Comparison of ENCODE assay signal across 8 cellular contexts in the genomic region with DNA sequence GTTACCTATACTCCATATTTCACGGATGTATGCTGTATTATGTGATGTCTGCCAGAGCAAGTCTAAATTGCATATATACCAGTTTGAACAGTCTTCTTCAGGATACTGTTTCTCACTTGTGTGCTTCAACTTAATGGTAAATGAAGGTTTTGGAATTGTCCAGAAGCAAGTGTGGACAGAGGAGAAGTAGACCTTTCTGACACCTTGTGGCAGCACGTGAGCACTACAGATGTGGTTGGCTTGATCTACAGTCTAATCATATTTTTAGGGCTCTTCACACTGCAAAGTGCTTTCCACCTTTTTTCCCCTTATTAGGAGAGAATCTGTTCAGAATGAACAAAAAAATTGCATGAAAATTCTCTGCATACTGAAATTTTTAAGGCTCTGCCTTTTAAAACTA. TPM values are rescaled to one million over a fixed set of nuclear protein-coding genes. Genes with fewer than 3 reads are reported as not detected.
DNase-seq lines count a peak whose midpoint lies in the region; ATAC-seq and TF ChIP-seq lines count a peak whose summit lies in the region.

No MANE protein-coding gene starts in this region.

- H3K4me3 ChIP-seq in Caco-2 (ENCODE audit: low read depth, low read length) (no peak overlapping the region), HAP-1 (no peak overlapping the region), osteoblast (ENCODE audit: insufficient read depth, low read length) (no peak overlapping the region)

- H2AFZ ChIP-seq in osteoblast (ENCODE audit: low read length): no peak overlapping the region

- H3K4me1 Mint-ChIP-seq in Caco-2 (ENCODE audit: low read depth, unreplicated experiment): peaks cover 12% of the 10 kb centered on the region

- H3K4me1 ChIP-seq in Caco-2: no peaks in the 10 kb centered on the region
- no peaks in the 10 kb centered on the region; the same call in 1 of the 2 replicates for H3K4me1 ChIP-seq in HAP-1
- peaks cover 17% of the 10 kb centered on the region for H3K4me1 ChIP-seq in osteoblast (ENCODE audit: insufficient read depth, low read length)

- no TSS peak for BruUV-seq in Caco-2 (replicated peaks; lab: Mats Ljungman, UMichigan)

- H3K9me3 Mint-ChIP-seq in Caco-2 (ENCODE audit: unreplicated experiment): no peaks in the 10 kb centered on the region

- H3K27me3 ChIP-seq in Caco-2 (replicated peaks; ENCODE audit: control insufficient read depth, insufficient read depth, low read length) (no peaks in the 10 kb centered on the region), HAP-1 (ENCODE audit: low read depth) (no peaks in the 10 kb centered on the region), osteoblast (ENCODE audit: insufficient read depth, low read length) (no peaks in the 10 kb centered on the region)

- H3K4me3 Mint-ChIP-seq in Caco-2 (ENCODE audit: unreplicated experiment): no peak overlapping the region

- peaks cover 64% of the 10 kb centered on the region for H3K36me3 Mint-ChIP-seq in Caco-2 (ENCODE audit: insufficient read depth, unreplicated experiment)

- POLR2A ChIA-PET in Caco-2 (lab: Charles Lee): no interaction called here

- H3K9me3 ChIP-seq in Caco-2 (no peaks in the 10 kb centered on the region), HAP-1 (no peaks in the 10 kb centered on the region), osteoblast (ENCODE audit: low read depth, low read length) (no peaks in the 10 kb centered on the region)

- intact Hi-C loops in Caco-2 (cut with micrococcal nuclease; ENCODE audit: unreplicated experiment): loop anchor here (1.0 to 5.0 kb wide), 5 partner anchors 44 to 190 kb away; no protein-coding TSS in a partner anchor

- peak; percentile 77 to 81 for TF ChIP-seq CTCF in Caco-2 (IDR thresholded peaks at IDR 0.05; ENCODE audit: insufficient read depth in 1 of 2, low read depth in 1 of 2, low read length in 1 of 2, severe bottlenecking in 1 of 2, unreplicated experiment in 1 of 2)
- peak; percentile 68 for TF ChIP-seq CTCF in osteoblast (IDR thresholded peaks at IDR 0.05; ENCODE audit: extremely low read depth, low read depth, low read length)

- no peak overlapping the region for H3K27ac ChIP-seq in osteoblast (ENCODE audit: low read depth, low read length)

- CTCF ChIA-PET in Caco-2 (lab: Charles Lee): interaction anchor here (1.4 kb wide), 1 partner anchor 11 kb away, joined by 7 read pairs; a partner anchor contains a TSS

- peaks cover 85% of the 10 kb centered on the region for H3K79me2 ChIP-seq in osteoblast (ENCODE audit: insufficient read depth, low read length)

- peak overlapping the region; percentile 1 for H3K27ac Mint-ChIP-seq in Caco-2 (ENCODE audit: unreplicated experiment)

- in situ Hi-C loops in HAP-1 (cut with MboI; ENCODE audit: low sequenced_read_pairs): loop anchor here (5.0 kb wide), 1 partner anchor 189 kb away; no protein-coding TSS in a partner anchor

- no peaks in the 10 kb centered on the region for H3K36me3 ChIP-seq in Caco-2 (ENCODE audit: control insufficient read depth, insufficient read depth, low read length)
- 0 out of 2 replicates have a peak, but pooled peaks cover 3% of the 10 kb centered on the region for H3K36me3 ChIP-seq in HAP-1 (replicated peaks)
- H3K36me3 ChIP-seq in osteoblast (ENCODE audit: insufficient read depth, low read length): peaks cover 8% of the 10 kb centered on the region

- H4K20me1 ChIP-seq in osteoblast (ENCODE audit: insufficient read depth, low read length): peaks cover 46% of the 10 kb centered on the region

- no peak overlapping the region for H3K4me2 ChIP-seq in osteoblast (ENCODE audit: insufficient read depth, low read length)

- H3K27me3 Mint-ChIP-seq in Caco-2 (ENCODE audit: insufficient read depth, unreplicated experiment): no peaks in the 10 kb centered on the region

- DNase-seq in Caco-2 (peak; percentile 53 to 62), HAP-1 (ENCODE audit: low spot score in 2 of 2) (peak; percentile 52 to 64), NCI-H774 (lab: John Stamatoyannopoulos, UW) (peak; percentile 34), activated T-cell treated with anti-CD3 and anti-CD28 coated beads for 1 hour (ENCODE audit: low read depth) (peak; percentile 23), fibroblast of peridontal ligament (ENCODE audit: extremely low read depth) (peak; percentile 74), osteoblast (ENCODE audit: insufficient read length, low spot score, missing footprints) (no peak)

- ATAC-seq in GM18870 (IDR thresholded peaks at IDR 0.05; ENCODE audit: unreplicated experiment) (no peak), HG03045 (IDR thresholded peaks at IDR 0.05; ENCODE audit: unreplicated experiment) (no peak)

RNA-seq across cellular contexts. Expression of a gene that starts 10.9 kb away (rescaled TPM):
- total RNA-seq in Caco-2 (2022): 21.6 and 23.3 TPM in 2 replicates
- 37.4 and 40.2 TPM in 2 replicates for total RNA-seq in osteoblast

RNA-seq across cellular contexts. Expression of a gene that starts 54.3 kb away (rescaled TPM):
- total RNA-seq in Caco-2 (2022) (16.4 and 18.7 TPM in 2 replicates), osteoblast (1.8 and 2.4 TPM in 2 replicates)
